In the genomic region with DNA sequence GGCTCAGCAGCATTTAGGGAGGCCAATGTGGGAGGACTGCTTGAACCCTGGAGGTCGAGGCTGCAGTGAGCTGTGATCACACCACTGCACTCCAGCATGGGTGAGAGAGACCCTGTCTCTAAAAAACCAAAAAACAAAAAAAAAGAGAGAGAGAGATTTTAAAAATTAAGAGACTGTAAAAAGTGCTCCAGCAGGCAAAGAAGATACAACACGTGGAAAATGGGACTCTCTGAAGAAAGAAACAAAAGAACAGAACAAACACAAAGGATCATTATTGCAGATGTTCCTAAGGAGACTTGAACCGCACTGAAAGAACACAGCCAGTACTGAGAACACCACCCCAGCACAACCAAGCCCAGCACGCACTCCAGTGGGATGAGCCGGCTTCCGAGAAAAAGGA, we compare ENCODE assay signal across 26 cellular contexts.
"Had no signal": no experiment of that assay in that cellular context is flagged by ENCODE, and none has a peak within 500 bp of the region (broad histone marks: within the 10 kb centered on the region; RNA-seq: fewer than 3 reads in every experiment).

No MANE protein-coding gene starts in this region.

- H3K27me3 Mint-ChIP-seq: activated CD4-positive, alpha-beta T cell treated with anti-CD3 and anti-CD28 coated beads for 36 hours; activated CD8-positive, alpha-beta memory T cell treated with anti-CD3 and anti-CD28 coated beads, Interleukin-2, amount 10 ng/mL, durations not matched to agents 7 days and 5 days; naive B cell; stimulated activated naive CD8-positive, alpha-beta T cell treated with anti-CD3 and anti-CD28 coated beads, Interleukin-15, Interleukin-2, amounts not matched to agents 100 ng/mL and 50 ng/mL, for 24 hours had no signal

- H3K4me1 ChIP-seq: esophagus squamous epithelium, pancreas, prostate gland, sigmoid colon had no signal

- H3K27ac ChIP-seq: brain microvascular endothelial cell, esophagus squamous epithelium, heart right ventricle, left ventricle myocardium inferior, pancreas, prostate gland, sigmoid colon, thoracic aorta had no signal

- ATAC-seq: activated CD4-positive, alpha-beta T cell treated with anti-CD3 and anti-CD28 coated beads for 36 hours; activated CD8-positive, alpha-beta memory T cell treated with anti-CD3 and anti-CD28 coated beads, Interleukin-2, amount 10 ng/mL, durations not matched to agents 7 days and 5 days; activated CD8-positive, alpha-beta T cell treated with anti-CD3 and anti-CD28 coated beads, Interleukin-2, amount 10 ng/mL, durations not matched to agents 7 days and 5 days; activated naive CD4-positive, alpha-beta T cell treated with anti-CD3 and anti-CD28 coated beads, Interleukin-2, amount 50 U/mL, for 72 hours; heart right ventricle; pancreas; stimulated activated effector memory CD8-positive, alpha-beta T cell treated with anti-CD3 and anti-CD28 coated beads, Interleukin-12 subunit alpha, Interleukin-12 subunit beta, amount 100 ng/mL, for 72 hours had no signal

- DNase-seq: activated CD4-positive, alpha-beta T cell treated with anti-CD3 and anti-CD28 coated beads for 36 hours; activated CD4-positive, CD25-positive, alpha-beta regulatory T cell; activated CD8-positive, alpha-beta memory T cell treated with anti-CD3 and anti-CD28 coated beads, Interleukin-2, amount 10 ng/mL, durations not matched to agents 7 days and 5 days; activated CD8-positive, alpha-beta T cell treated with anti-CD3 and anti-CD28 coated beads, Interleukin-2, amount 10 ng/mL, durations not matched to agents 7 days and 5 days; activated T-cell treated with anti-CD3 and anti-CD28 coated beads, Interleukin-2, amount 50 U/mL, for 48 hours; amniotic stem cell; brain microvascular endothelial cell; caudate nucleus; endodermal cell; esophagus squamous epithelium; foreskin melanocyte; heart right ventricle; left ventricle myocardium inferior; naive B cell; pancreas; sigmoid colon; small intestine; stimulated activated CD4-positive, alpha-beta T cell treated with anti-CD3 and anti-CD28 coated beads, Interleukin-4, amount 100 ng/mL, for 24 hours; T-helper 1 cell; trophoblast cell had no signal

- H3K27ac Mint-ChIP-seq: activated CD4-positive, alpha-beta T cell treated with anti-CD3 and anti-CD28 coated beads for 36 hours; activated CD8-positive, alpha-beta memory T cell treated with anti-CD3 and anti-CD28 coated beads, Interleukin-2, amount 10 ng/mL, durations not matched to agents 7 days and 5 days; activated CD8-positive, alpha-beta T cell treated with anti-CD3 and anti-CD28 coated beads, Interleukin-2, amount 10 ng/mL, durations not matched to agents 7 days and 5 days; activated T-helper 2 cell treated with anti-CD3 and anti-CD28 coated beads, Interferon-gamma antibody, Interleukin-2, Interleukin-4, amounts not matched to agents 10 μg/mL and 5 μg/mL and 100 μg/mL, durations not matched to agents 14 hours and 24 hours and 36 hours; endodermal cell; stimulated activated naive CD8-positive, alpha-beta T cell treated with anti-CD3 and anti-CD28 coated beads, Interleukin-15, Interleukin-2, amounts not matched to agents 100 ng/mL and 50 ng/mL, for 24 hours had no signal

- H3K4me3 Mint-ChIP-seq: activated CD4-positive, alpha-beta T cell treated with anti-CD3 and anti-CD28 coated beads for 36 hours; activated CD8-positive, alpha-beta memory T cell treated with anti-CD3 and anti-CD28 coated beads, Interleukin-2, amount 10 ng/mL, durations not matched to agents 7 days and 5 days; activated CD8-positive, alpha-beta T cell treated with anti-CD3 and anti-CD28 coated beads, Interleukin-2, amount 10 ng/mL, durations not matched to agents 7 days and 5 days; endodermal cell; stimulated activated effector memory CD8-positive, alpha-beta T cell treated with anti-CD3 and anti-CD28 coated beads, Interleukin-12 subunit alpha, Interleukin-12 subunit beta, amount 100 ng/mL, for 72 hours; stimulated activated naive CD8-positive, alpha-beta T cell treated with anti-CD3 and anti-CD28 coated beads, Interleukin-15, Interleukin-2, amounts not matched to agents 100 ng/mL and 50 ng/mL, for 24 hours had no signal

- H3K27me3 ChIP-seq: brain microvascular endothelial cell, esophagus squamous epithelium, heart right ventricle, pancreas, sigmoid colon had no signal

- H3K4me1 Mint-ChIP-seq: activated CD8-positive, alpha-beta memory T cell treated with anti-CD3 and anti-CD28 coated beads, Interleukin-2, amount 10 ng/mL, durations not matched to agents 7 days and 5 days; endodermal cell had no signal

- H3K9me3 ChIP-seq: pancreas, prostate gland had no signal

- H3K36me3 ChIP-seq: prostate gland had no signal

- H3K4me3 ChIP-seq: esophagus squamous epithelium, heart right ventricle, left ventricle myocardium inferior, pancreas, prostate gland, sigmoid colon, thoracic aorta had no signal
